In genomic region chr2:33068261-33068660, GRCh38 we compare ENCODE assay signal across 18 cellular contexts.
A peak's percentile ranks its signal among the peaks of the same experiment; 100 is the strongest.
DNase-seq lines count a peak whose midpoint lies in the region; ATAC-seq, FAIRE-seq and TF ChIP-seq lines count a peak whose summit lies in the region.
"Had no signal": no experiment of that assay in that cellular context is flagged by ENCODE, and none has a peak within 500 bp of the region (broad histone marks: within the 10 kb centered on the region; RNA-seq: fewer than 3 reads in every experiment).

No MANE protein-coding gene starts in this region.

- H3K79me2 ChIP-seq in endothelial cell of umbilical vein (ENCODE audit: control insufficient read depth, insufficient read depth, low read length): no peaks in the 10 kb centered on the region

- CTCF ChIA-PET in endothelial cell of umbilical vein (lab: Charles Lee): no interaction called here

- dilution Hi-C loops in endothelial cell of umbilical vein (cut with MboI; ENCODE audit: extremely low pct_ligation_motif_present, low sequenced_read_pairs): no loop called here

- H2AFZ ChIP-seq in endothelial cell of umbilical vein (ENCODE audit: low read depth, low read length): no peak overlapping the region
- H2AFZ ChIP-seq: PC-9 had no signal

- no peak for TF ChIP-seq EP300 in transverse colon (IDR thresholded peaks at IDR 0.05; ENCODE audit: low read depth)

- H3K9me3 ChIP-seq in endothelial cell of umbilical vein (replicated peaks; ENCODE audit: control insufficient read depth, insufficient read depth, low read length) (no peaks in the 10 kb centered on the region), MG63 (peaks cover 11% of the 10 kb centered on the region; the same call in 1 of the 2 replicates), transverse colon (no peaks in the 10 kb centered on the region)

- H3K4me1 ChIP-seq in endothelial cell of umbilical vein (ENCODE audit: control insufficient read depth, extremely low read depth, insufficient read depth, low read length): peaks cover 66% of the 10 kb centered on the region
- H3K4me1 ChIP-seq in transverse colon: no peaks in the 10 kb centered on the region

- H3K27me3 ChIP-seq in endothelial cell of umbilical vein (ENCODE audit: control insufficient read depth in 2 of 2, insufficient read depth in 2 of 2, low read length in 2 of 2): no peaks in the 10 kb centered on the region
- no peaks in the 10 kb centered on the region for H3K27me3 ChIP-seq in dorsolateral prefrontal cortex
- no peaks in the 10 kb centered on the region for H3K27me3 ChIP-seq in MG63
- no peaks in the 10 kb centered on the region for H3K27me3 ChIP-seq in transverse colon
- H3K27me3 ChIP-seq: heart right ventricle had no signal

- H3K4me3 ChIP-seq in endothelial cell of umbilical vein (replicated peaks in 1 of 3; ENCODE audit: insufficient read depth in 1 of 3, low read depth in 1 of 3, low read length in 3 of 3) (no peak overlapping the region), dorsolateral prefrontal cortex (no peak overlapping the region), MG63 (no peak overlapping the region), transverse colon (no peak overlapping the region)
- H3K4me3 ChIP-seq: heart right ventricle, PC-9 had no signal

- no peak for TF ChIP-seq CTCF in endothelial cell of umbilical vein (IDR thresholded peaks at IDR 0.05; ENCODE audit: extremely low read depth in 1 of 2, insufficient read depth in 1 of 2, low read depth in 1 of 2, low read length in 2 of 2)
- no peak for TF ChIP-seq CTCF in dorsolateral prefrontal cortex (IDR thresholded peaks at IDR 0.05 in 54 of 56, conservative IDR thresholded peaks at IDR 0.05 in 2 of 56; ENCODE audit: low read depth in 1 of 56, partially characterized antibody in 56 of 56)
- no peak for TF ChIP-seq CTCF in transverse colon (IDR thresholded peaks at IDR 0.05)

- H3K9ac ChIP-seq in endothelial cell of umbilical vein (replicated peaks; ENCODE audit: extremely low read depth, insufficient read depth, low read length): no peak overlapping the region

- no peaks in the 10 kb centered on the region for H4K20me1 ChIP-seq in endothelial cell of umbilical vein (replicated peaks; ENCODE audit: control insufficient read depth, extremely low read depth, insufficient read depth, low read length)

- 62 to 64% methylated on average over 2 of the region's 2 CpGs for WGBS in transverse colon (ENCODE audit: low coverage in 1 of 2), 2 donors

- H3K27ac ChIP-seq in endothelial cell of umbilical vein (ENCODE audit: insufficient read depth, low read depth, low read length) (no peak overlapping the region), dorsolateral prefrontal cortex (no peak overlapping the region), transverse colon (no peak overlapping the region)
- H3K27ac ChIP-seq: heart right ventricle had no signal

- DNase-seq in ELR (ENCODE audit: low read depth): peak; percentile 90
- peak; percentile 76 for DNase-seq in RKO (ENCODE audit: low spot score)
- no peak for DNase-seq in endothelial cell of umbilical vein (ENCODE audit: low read depth, low spot score)
- peak; percentile 78 for DNase-seq in non-pigmented ciliary epithelial cell (ENCODE audit: low read depth)
- DNase-seq in dorsolateral prefrontal cortex: no peak
- no peak for DNase-seq in MG63
- no peak for DNase-seq in transverse colon
- DNase-seq: activated naive CD4-positive, alpha-beta T cell treated with anti-CD3 and anti-CD28 coated beads for 36 hours; caudate nucleus; heart right ventricle; NCI-H1417; NCI-H524; occipital lobe; PC-9; stimulated activated naive B cell treated with anti-CD40 and anti-IgM and Interleukin-4, amounts not matched to agents 10 μg/mL and 1 μg/mL and 100 μg/mL, for 72 hours; T-cell had no signal

- no TSS peak for BruUV-seq in endothelial cell of umbilical vein (replicated peaks; lab: Mats Ljungman, UMichigan)

- intact Hi-C loops in endothelial cell of umbilical vein (cut with micrococcal nuclease): no loop called here
- intact Hi-C loops in dorsolateral prefrontal cortex (cut with DNase I): no loop called here
- intact Hi-C loops in transverse colon (cut with DNase I; ENCODE audit: low total_unique reads): no loop called here

- no peaks in the 10 kb centered on the region for H3K36me3 ChIP-seq in endothelial cell of umbilical vein (ENCODE audit: control insufficient read depth in 2 of 2, extremely low read depth in 1 of 2, insufficient read depth in 2 of 2, low read length in 2 of 2)
- H3K36me3 ChIP-seq in MG63: no peaks in the 10 kb centered on the region
- no peaks in the 10 kb centered on the region for H3K36me3 ChIP-seq in transverse colon
- H3K36me3 ChIP-seq: heart right ventricle had no signal

- ATAC-seq in HG03439 (IDR thresholded peaks at IDR 0.05; ENCODE audit: unreplicated experiment): no peak
- ATAC-seq: activated CD4-positive, CD25-positive, alpha-beta regulatory T cell treated with anti-CD3 and anti-CD28 coated beads, Interleukin-2, amount 50 U/mL, for 24 hours; stimulated activated naive B cell treated with anti-CD40 and anti-IgM and Interleukin-4, amounts not matched to agents 10 μg/mL and 1 μg/mL and 100 μg/mL, for 72 hours; T-cell had no signal

- in situ Hi-C loops in transverse colon (cut with MboI; ENCODE audit: low pct_ligation_motif_present in 1 of 4, low pct_unique_long_range_greater_than_20kb in 1 of 4, low sequenced_read_pairs in 3 of 4): no loop called here

- FAIRE-seq in endothelial cell of umbilical vein (lab: Jason Lieb, UNC): no peak

- no peak overlapping the region for H3K4me2 ChIP-seq in endothelial cell of umbilical vein (ENCODE audit: insufficient read depth, low read length)

- POLR2A ChIA-PET in endothelial cell of umbilical vein (lab: Charles Lee): no interaction called here

- H3K9me1 ChIP-seq in endothelial cell of umbilical vein (replicated peaks; ENCODE audit: control insufficient read depth, extremely low read depth, insufficient read depth, low read length): no peaks in the 10 kb centered on the region

- TF ChIP-seq POLR2A in endothelial cell of umbilical vein (IDR thresholded peaks at IDR 0.05; ENCODE audit: low read depth, low read length) (no peak), transverse colon (IDR thresholded peaks at IDR 0.05) (no peak)

TF ChIP-seq in endothelial cell of umbilical vein, 7 proteins besides CTCF, POLR2A, EP300 and RAD21:
- no peak for TF ChIP-seq MYC (IDR thresholded peaks at IDR 0.05; ENCODE audit: low read depth, low read length)
- peak; percentile 22 for TF ChIP-seq FOS (IDR thresholded peaks at IDR 0.05; ENCODE audit: borderline replicate concordance, insufficient read depth, low read length)

Comparison
In these comparisons a context has a peak if more than half of its experiments do, and no peak if none do; other contexts are left out.
1. DNase-seq: peak in ELR (single experiment), RKO (single experiment) and non-pigmented ciliary epithelial cell (single experiment); none in endothelial cell of umbilical vein (single experiment), dorsolateral prefrontal cortex (0 of 10), MG63 (single experiment) and transverse colon (single experiment).